8 cellular contexts compared by ENCODE assay signal in genomic region chr2:237474511-237474911, GRCh38. TPM values are rescaled to one million over a fixed set of nuclear protein-coding genes. Genes with fewer than 3 reads are reported as not detected.
DNase-seq lines count a peak whose midpoint lies in the region; ATAC-seq, FAIRE-seq and TF ChIP-seq lines count a peak whose summit lies in the region.

No MANE protein-coding gene starts in this region.

- TSS peak; percentile 81 for BruUV-seq in K562 (replicated peaks; lab: Mats Ljungman, UMichigan)

- H3K36me3 ChIP-seq in K562 (ENCODE audit: control insufficient read depth, insufficient read depth, low read length) (no peaks in the 10 kb centered on the region), left lung (no peaks in the 10 kb centered on the region), thymus (ENCODE audit: control insufficient read depth, insufficient read depth) (no peaks in the 10 kb centered on the region)

- TF ChIP-seq CTCF in K562 (IDR thresholded peaks at IDR 0.05 in 2 of 3, conservative IDR thresholded peaks at IDR 0.05 in 1 of 3; ENCODE audit: insufficient read depth in 2 of 3, low read depth in 1 of 3, low read length in 3 of 3) (no peak), left lung (IDR thresholded peaks at IDR 0.05) (no peak)

- H4K20me1 ChIP-seq in K562 (replicated peaks; ENCODE audit: control insufficient read depth, insufficient read depth, low read length) = no peaks in the 10 kb centered on the region

- H3K4me1 ChIP-seq in K562 (replicated peaks in 1 of 2; ENCODE audit: control insufficient read depth in 2 of 2, insufficient read depth in 2 of 2, low read length in 2 of 2) = peaks cover 0 to 17% of the 10 kb centered on the region in 2 experiments; a peak in 4 of 5 replicates
- peaks cover 23 to 33% of the 10 kb centered on the region in 2 donors for H3K4me1 ChIP-seq in left lung
- peaks cover 19% of the 10 kb centered on the region for H3K4me1 ChIP-seq in thymus (ENCODE audit: control insufficient read depth, insufficient read depth, low read length)

- DNase-seq in activated CD4-positive, alpha-beta T cell treated with anti-CD3 and anti-CD28 coated beads for 36 hours = no peak
- DNase-seq in activated CD4-positive, alpha-beta T cell treated with anti-CD3 and anti-CD28 coated beads for 1 hour = no peak
- DNase-seq in K562 (ENCODE audit: extremely low read depth in 1 of 4, low spot score in 3 of 4) (no peak), left lung (peak in 1 of 2 donors; percentile 61), AG08395 (ENCODE audit: low spot score) (no peak), NCI-H2081 (lab: John Stamatoyannopoulos, UW) (no peak)

- H3K9me3 Mint-ChIP-seq in activated CD4-positive, alpha-beta T cell treated with anti-CD3 and anti-CD28 coated beads for 36 hours (ENCODE audit: low read depth) = no peaks in the 10 kb centered on the region

- ATAC-seq in activated CD4-positive, alpha-beta T cell treated with anti-CD3 and anti-CD28 coated beads for 36 hours = no peak
- ATAC-seq in K562 (no peak), left lung (peak; percentile 37), HG03520 (IDR thresholded peaks at IDR 0.05; ENCODE audit: unreplicated experiment) (no peak)

- POLR2A ChIA-PET in activated CD4-positive, alpha-beta T cell treated with anti-CD3 and anti-CD28 coated beads for 36 hours (lab: Charles Lee) = interaction anchor here (1.6 to 2.4 kb wide), 2 partner anchors 33 to 53 kb away, joined by 4 to 19 read pairs; no protein-coding TSS in a partner anchor
- POLR2A ChIA-PET in K562 (lab: Yijun Ruan, JAX) = interaction anchor here (0.6 kb wide), 1 partner anchor 69 kb away, joined by 3 read pairs; no protein-coding TSS in a partner anchor

- no peak for TF ChIP-seq RAD21 in K562 (CRISPR knock-in tag; conservative IDR thresholded peaks at IDR 0.05 in 1 of 2, IDR thresholded peaks at IDR 0.05 in 1 of 2)

- peak overlapping the region; percentile 73 for H3K4me3 Mint-ChIP-seq in activated CD4-positive, alpha-beta T cell treated with anti-CD3 and anti-CD28 coated beads for 36 hours

- peak overlapping the region; percentile 73 for H3K4me2 ChIP-seq in K562 (ENCODE audit: insufficient read depth, low read length)

- 40% methylated on average over 1 of the region's 10 CpGs for WGBS in K562 (ENCODE audit: insufficient coverage, low coverage, missing lambda C conversion rate)
- 83% methylated on average over 10 of the region's 10 CpGs for WGBS in thymus

- peak overlapping the region; percentile 82 for H2AFZ ChIP-seq in K562 (ENCODE audit: low read depth, low read length)

- TF ChIP-seq EP300 in K562 (IDR thresholded peaks at IDR 0.05; ENCODE audit: low read length) = no peak

- no peaks in the 10 kb centered on the region for H3K9me3 ChIP-seq in K562 (replicated peaks; ENCODE audit: control insufficient read depth, insufficient read depth, low read depth, low read length)
- H3K9me3 ChIP-seq in left lung = no peaks in the 10 kb centered on the region
- no peaks in the 10 kb centered on the region for H3K9me3 ChIP-seq in thymus (ENCODE audit: control insufficient read depth)

- peaks cover 15% of the 10 kb centered on the region for H3K27me3 Mint-ChIP-seq in activated CD4-positive, alpha-beta T cell treated with anti-CD3 and anti-CD28 coated beads for 36 hours

- H3K4me3 ChIP-seq in K562 (peak overlapping the region; percentile 64), left lung (peak overlapping the region; percentile 54), thymus (ENCODE audit: low read length) (peak overlapping the region; percentile 56)

- no peaks in the 10 kb centered on the region for H3K36me3 Mint-ChIP-seq in activated CD4-positive, alpha-beta T cell treated with anti-CD3 and anti-CD28 coated beads for 36 hours (ENCODE audit: low read depth)

- peak overlapping the region; percentile 73 to 91; a peak in 3 of 4 replicates for H3K9ac ChIP-seq in K562 (ENCODE audit: insufficient read depth in 1 of 2, low read depth in 2 of 2, low read length in 2 of 2)

- TF ChIP-seq POLR2A in K562 (conservative IDR thresholded peaks at IDR 0.05) = no peak

- H3K4me1 Mint-ChIP-seq in activated CD4-positive, alpha-beta T cell treated with anti-CD3 and anti-CD28 coated beads for 36 hours = peaks cover 21% of the 10 kb centered on the region

- no peak overlapping the region; the same call in 2 of the 3 replicates for H3K27ac ChIP-seq in K562 (ENCODE audit: extremely low read depth, low read depth, low read length)
- peak overlapping the region; percentile 90 to 98 for H3K27ac ChIP-seq in left lung
- no peak overlapping the region for H3K27ac ChIP-seq in thymus (ENCODE audit: low read depth)

- in situ Hi-C loops in K562 (cut with MboI) = no loop called here

- FAIRE-seq in K562 (lab: Jason Lieb, UNC) = no peak

- H3K27ac Mint-ChIP-seq in activated CD4-positive, alpha-beta T cell treated with anti-CD3 and anti-CD28 coated beads for 36 hours = peak overlapping the region; percentile 89

- CTCF ChIA-PET in activated CD4-positive, alpha-beta T cell treated with anti-CD3 and anti-CD28 coated beads for 36 hours (lab: Charles Lee) = interaction anchor here (0.9 to 5.5 kb wide), 8 partner anchors 38 to 388 kb away, joined by 3 to 89 read pairs (median 4); no protein-coding TSS in a partner anchor
- CTCF ChIA-PET in K562 (lab: Yijun Ruan, JAX; ENCODE audit: low intra/inter-chr PET ratio) = interaction anchor here (0.6 kb wide), 2 partner anchors 9 to 409 kb away, joined by 3 to 4 read pairs; no protein-coding TSS in a partner anchor

- H3K27me3 ChIP-seq in K562 (ENCODE audit: control insufficient read depth in 2 of 2, insufficient read depth in 2 of 2, low read length in 2 of 2) = peaks cover 0 to 16% of the 10 kb centered on the region in 2 experiments; a peak in 3 of 5 replicates
- H3K27me3 ChIP-seq in left lung = peaks cover 0 to 26% of the 10 kb centered on the region in 2 donors
- no peaks in the 10 kb centered on the region for H3K27me3 ChIP-seq in thymus (ENCODE audit: control insufficient read depth, insufficient read depth)

- no peaks in the 10 kb centered on the region for H3K9me1 ChIP-seq in K562 (ENCODE audit: control insufficient read depth, insufficient read depth, low read length)

- no peaks in the 10 kb centered on the region for H3K79me2 ChIP-seq in K562 (ENCODE audit: control insufficient read depth, insufficient read depth, low read length)

- intact Hi-C loops in activated CD4-positive, alpha-beta T cell treated with anti-CD3 and anti-CD28 coated beads for 36 hours (cut with DNase I, micrococcal nuclease) = loop anchor here (2.0 kb wide), 1 partner anchor 46 kb away; no protein-coding TSS in a partner anchor
- intact Hi-C loops in K562 (cut with micrococcal nuclease) (loop anchor here (2.0 kb wide), 1 partner anchor 320 kb away; no protein-coding TSS in a partner anchor), left lung (cut with DNase I) (loop anchor here (10.0 kb wide), 2 partner anchors 50 to 350 kb away; no protein-coding TSS in a partner anchor)

TF ChIP-seq in K562, 482 proteins besides CTCF, POLR2A, EP300 and RAD21 (continues in another document):
- no peak for TF ChIP-seq E2F5 (CRISPR knock-in tag; IDR thresholded peaks at IDR 0.05)

RNA-seq across cellular contexts. Expression of gene MLPH, which starts 12.5 kb away (rescaled TPM):
- 1 to 10 TPM in 1 of 2 experiments, under 1 TPM in 1; 0.82 to 1.2 TPM for total RNA-seq in activated CD4-positive, alpha-beta T cell treated with anti-CD3 and anti-CD28 coated beads for 36 hours
- not detected in 2 replicates for total RNA-seq in K562 (2011; cell fraction: chromatin; rRNA removed; ENCODE audit: low replicate concordance)
- total RNA-seq in K562 (2011; cell fraction: nucleolus; rRNA removed) = not detected in 2 replicates
- not detected in 2 replicates for total RNA-seq in K562 (2011; cell fraction: nucleoplasm; rRNA removed)
- total RNA-seq in K562 (2014; rRNA removed) (not detected in 2 replicates), K562 (2014; rRNA removed; fragmentation: Illumina TruSeq; extraction: Trizol) (not detected in 2 replicates), K562 (2015; rRNA removed; fragmentation: Illumina TruSeq; extraction: Trizol) (not detected in 2 replicates), K562 (2021) (0.22 and 0.65 TPM in 2 replicates), left lung (100 to 1,000 TPM; 244 to 296 TPM)
- polyA plus RNA-seq in K562 (2011; rRNA removed) (not detected in 2 replicates), K562 (2014; fragmentation: Illumina TruSeq; extraction: Trizol) (not detected in 2 replicates), K562 (2014; fragmentation: Nextera tagmentation; extraction: Ambion mirVana) (not detected), K562 (2014; rRNA removed) (not detected in 2 replicates), thymus (2.4 TPM)
- polyA plus RNA-seq in K562 (2011; cell fraction: cytosol; rRNA removed) = not detected in 2 replicates
- 0.24 TPM in 1 of 2 replicates, not detected in the other for polyA plus RNA-seq in K562 (2011; cell fraction: nucleus; rRNA removed)
- 0.12 and 0.25 TPM in 2 replicates for polyA plus RNA-seq in K562 (2012)
- polyA minus RNA-seq in K562 (2011; rRNA and poly(A)+ RNA removed) = not detected in 2 replicates
- polyA minus RNA-seq in K562 (2011; cell fraction: cytosol; rRNA and poly(A)+ RNA removed) = not detected in 2 replicates
- polyA minus RNA-seq in K562 (2011; cell fraction: nucleus; rRNA and poly(A)+ RNA removed) = not detected in 2 replicates

Comparison
In these comparisons a context has a peak if more than half of its experiments do, and no peak if none do; other contexts are left out.
1. H3K27ac ChIP-seq: peak in left lung (2 of 2); none in K562 (single experiment) and thymus (single experiment).
2. RNA of gene MLPH, which starts 12.5 kb away (total RNA-seq): 244 to 296 TPM in left lung; 0.82 to 1.2 TPM in activated CD4-positive, alpha-beta T cell treated with anti-CD3 and anti-CD28 coated beads for 36 hours and 0.22 to 0.65 TPM in K562; every median in the first group is over 100 times any median in the second.
3. Peak in every context shown above with its lines, with median percentiles within 50 percentile points of each other: H3K4me3 ChIP-seq.